In genomic region chr10:96697438-96697837, GRCh38 we compare ENCODE assay signal across 22 cellular contexts. TPM values are rescaled to one million over a fixed set of nuclear protein-coding genes. Genes with fewer than 3 reads are reported as not detected.
DNase-seq lines count a peak whose midpoint lies in the region; ATAC-seq and TF ChIP-seq lines count a peak whose summit lies in the region.
"Had no signal": no experiment of that assay in that cellular context is flagged by ENCODE, and none has a peak within 500 bp of the region (broad histone marks: within the 10 kb centered on the region; RNA-seq: fewer than 3 reads in every experiment).

No MANE protein-coding gene starts in this region.

- H3K27ac ChIP-seq in BLaER1 treated with 17β-estradiol and CSF1 and Interleukin-3, amounts not matched to agents 10 nM and 100 nM = peak overlapping the region in 10 of 11 experiments; percentile 12 to 75 (median 43); a peak in 17 of 22 replicates
- H3K27ac ChIP-seq in VCaP = peak overlapping the region; percentile 23; the same call in 1 of the 2 replicates
- H3K27ac ChIP-seq: A549, C4-2B, SJCRH30 had no signal

- TF ChIP-seq CTCF in GM12875 (IDR thresholded peaks at IDR 0.05; ENCODE audit: borderline replicate concordance, insufficient read depth, low read depth, low read length) (no peak), VCaP (conservative IDR thresholded peaks at IDR 0.05) (no peak), GM20000 (IDR thresholded peaks at IDR 0.05; ENCODE audit: extremely low read depth, missing control alignments) (no peak)

- no peak overlapping the region for H3K9ac ChIP-seq in BLaER1 treated with 17β-estradiol and CSF1 and Interleukin-3, amounts not matched to agents 10 nM and 100 nM

- H3K4me1 Mint-ChIP-seq in naive B cell = peaks cover 71 to 79% (median 77%) of the 10 kb centered on the region in 3 donors

- H3K4me2 ChIP-seq in BLaER1 treated with 17β-estradiol and CSF1 and Interleukin-3, amounts not matched to agents 10 nM and 100 nM = peak overlapping the region; percentile 60 to 98 (median 83)
- H3K4me2 ChIP-seq: A549 had no signal

- H3K36me3 ChIP-seq in BLaER1 treated with 17β-estradiol and CSF1 and Interleukin-3, amounts not matched to agents 10 nM and 100 nM = peaks cover 54 to 90% (median 78%) of the 10 kb centered on the region in 11 experiments
- H3K36me3 ChIP-seq: SJCRH30 had no signal

- no peaks in the 10 kb centered on the region for H3K27me3 ChIP-seq in BLaER1 treated with 17β-estradiol and CSF1 and Interleukin-3, amounts not matched to agents 10 nM and 100 nM
- H3K27me3 ChIP-seq: SJCRH30 had no signal

- H3K27ac Mint-ChIP-seq in naive B cell = peak overlapping the region; percentile 85 to 97 (median 93)
- H3K27ac Mint-ChIP-seq: T-helper 17 cell had no signal

- H4K20me1 ChIP-seq in BLaER1 treated with 17β-estradiol and CSF1 and Interleukin-3, amounts not matched to agents 10 nM and 100 nM = peaks cover 9 to 100% (median 98%) of the 10 kb centered on the region in 11 experiments; a peak in 20 of 22 replicates

- H3K4me1 ChIP-seq in BLaER1 treated with 17β-estradiol and CSF1 and Interleukin-3, amounts not matched to agents 10 nM and 100 nM = peaks cover 76 to 100% (median 93%) of the 10 kb centered on the region in 10 experiments
- H3K4me1 ChIP-seq: A549, SJCRH30 had no signal

- ATAC-seq in naive B cell (ENCODE audit: low read depth in 2 of 2) = no peak
- ATAC-seq in HG03378 (IDR thresholded peaks at IDR 0.05; ENCODE audit: unreplicated experiment) = no peak
- ATAC-seq: A549, HCT116, Panc1, T-helper 17 cell had no signal

- H3K27me3 Mint-ChIP-seq in naive B cell = no peaks in the 10 kb centered on the region
- H3K27me3 Mint-ChIP-seq: T-helper 17 cell had no signal

- DNase-seq in naive B cell = no peak
- no peak for DNase-seq in 8988T
- no peak for DNase-seq in GM20000 (ENCODE audit: low spot score)
- no peak for DNase-seq in NCI-H1048 (lab: John Stamatoyannopoulos, UW)
- DNase-seq: COR-L47, GDM1, GOT3, KG1, MV-4-11, NCI-H1417 treated with DMSO at 0.1 percent for 48 hours, NCI-H345, NCI-H526, SJCRH30, T-helper 17 cell had no signal

- no peak overlapping the region for H3K4me3 ChIP-seq in BLaER1 treated with 17β-estradiol and CSF1 and Interleukin-3, amounts not matched to agents 10 nM and 100 nM
- peak overlapping the region; percentile 48 for H3K4me3 ChIP-seq in GM12875 (ENCODE audit: low read depth, low read length)
- H3K4me3 ChIP-seq: A549, SJCRH30 had no signal

- H3K9me3 Mint-ChIP-seq in naive B cell = no peaks in the 10 kb centered on the region

- H3K9me3 ChIP-seq in BLaER1 treated with 17β-estradiol and CSF1 and Interleukin-3, amounts not matched to agents 10 nM and 100 nM (replicated peaks in 1 of 11) = no peaks in the 10 kb centered on the region
- H3K9me3 ChIP-seq: A549, SJCRH30 had no signal

- peak overlapping the region; percentile 76 to 95 (median 85) for H3K4me3 Mint-ChIP-seq in naive B cell
- H3K4me3 Mint-ChIP-seq: T-helper 17 cell had no signal

- H3K36me3 Mint-ChIP-seq in naive B cell = peaks cover 9 to 17% of the 10 kb centered on the region in 2 donors

RNA-seq across cellular contexts. Expression of gene PIK3AP1, which starts 22.9 kb away (rescaled TPM):
- polyA plus RNA-seq in naive B cell (ENCODE audit: low read depth in 6 of 6) = 100 to 1,000 TPM; 153 to 247 (median 170) TPM
